1 cellular context compared by ENCODE assay signal in genomic region chr4:74123065-74123728, GRCh38.
TF ChIP-seq lines count a peak whose summit lies in the region.

No MANE protein-coding gene starts in this region.

TF ChIP-seq in liver, 16 proteins besides CTCF, POLR2A, EP300 and RAD21:
- peak; percentile 37 for TF ChIP-seq NR2F2 (IDR thresholded peaks at IDR 0.05)
- TF ChIP-seq REST (IDR thresholded peaks at IDR 0.05), result peak; percentile 89
- TF ChIP-seq HNF4A (conservative IDR thresholded peaks at IDR 0.05), result peak; percentile 93 to 94
- TF ChIP-seq YY1 (IDR thresholded peaks at IDR 0.05), result peak; percentile 80
- peak; percentile 81 to 89 for TF ChIP-seq RXRA (IDR thresholded peaks at IDR 0.05)
- TF ChIP-seq TAF1 (conservative IDR thresholded peaks at IDR 0.05), result peak; percentile 100
- TF ChIP-seq FOXA2 (IDR thresholded peaks at IDR 0.05), result peak; percentile 95
- TF ChIP-seq ZBTB33 (IDR thresholded peaks at IDR 0.05), result peak; percentile 89
- TF ChIP-seq MAX (IDR thresholded peaks at IDR 0.05), result peak; percentile 87
- TF ChIP-seq, protein P1, sequence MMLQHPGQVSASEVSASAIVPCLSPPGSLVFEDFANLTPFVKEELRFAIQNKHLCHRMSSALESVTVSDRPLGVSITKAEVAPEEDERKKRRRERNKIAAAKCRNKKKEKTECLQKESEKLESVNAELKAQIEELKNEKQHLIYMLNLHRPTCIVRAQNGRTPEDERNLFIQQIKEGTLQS (IDR thresholded peaks at IDR 0.05), result peak; percentile 77
- TF ChIP-seq JUND (IDR thresholded peaks at IDR 0.05), result peak; percentile 85 to 94
- peak; percentile 44 to 76 for TF ChIP-seq EGR1 (IDR thresholded peaks at IDR 0.05; ENCODE audit: low read depth in 2 of 2)
- TF ChIP-seq HNF4G (IDR thresholded peaks at IDR 0.05), result peak; percentile 71
- peak in 1 of 2 donors; percentile 32 for TF ChIP-seq GABPA (IDR thresholded peaks at IDR 0.05 in 1 of 2, conservative IDR thresholded peaks at IDR 0.05 in 1 of 2)
- peak; percentile 95 for TF ChIP-seq SP1 (IDR thresholded peaks at IDR 0.05)
- TF ChIP-seq FOXA1 (IDR thresholded peaks at IDR 0.05), result peak; percentile 73
